2 cellular contexts compared by ENCODE assay signal in the genomic region with DNA sequence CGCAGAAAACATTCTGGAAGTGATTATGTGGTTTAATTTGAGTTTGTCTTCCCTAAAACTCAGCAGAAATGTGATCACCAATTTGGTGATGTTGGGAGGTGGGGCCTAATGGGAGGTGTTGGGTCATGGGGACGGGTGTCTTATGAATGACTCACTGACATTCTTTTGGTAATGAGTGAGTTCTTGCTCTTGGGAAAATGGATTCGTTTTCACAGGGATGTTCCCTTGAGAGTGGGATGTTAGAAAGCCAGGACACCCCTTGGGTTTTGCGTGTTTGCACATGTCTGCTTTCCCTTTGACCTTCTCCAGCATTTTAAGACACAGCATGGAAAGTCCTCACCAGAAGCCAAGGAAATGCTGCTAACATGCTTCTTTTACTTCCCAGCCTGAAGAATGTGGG.
TF ChIP-seq lines count a peak whose summit lies in the region.

No MANE protein-coding gene starts in this region.

TF ChIP-seq in GM23338, 12 proteins besides CTCF, POLR2A, EP300 and RAD21:
- no peak for TF ChIP-seq EZH2 (IDR thresholded peaks at IDR 0.05; ENCODE audit: low read depth, unreplicated experiment)
- no peak for TF ChIP-seq EZH2phosphoT487 (IDR thresholded peaks at IDR 0.05; ENCODE audit: unreplicated experiment)
- TF ChIP-seq ZNF462 (CRISPR knock-in tag; IDR thresholded peaks at IDR 0.05): no peak
- no peak for TF ChIP-seq CREB1 (CRISPR knock-in tag; IDR thresholded peaks at IDR 0.05; ENCODE audit: low read depth)
- TF ChIP-seq ETS1 (IDR thresholded peaks at IDR 0.05): no peak
- TF ChIP-seq STAT1 (IDR thresholded peaks at IDR 0.05; ENCODE audit: unreplicated experiment): no peak
- TF ChIP-seq JUNB (IDR thresholded peaks at IDR 0.05; ENCODE audit: unreplicated experiment): no peak

TF ChIP-seq in SK-N-SH, 30 proteins besides CTCF, POLR2A, EP300 and RAD21:
- TF ChIP-seq FOSL2 (IDR thresholded peaks at IDR 0.05; ENCODE audit: borderline replicate concordance, low read depth) (peak; percentile 53; the same call in 1 of the 2 replicates), FOXJ3 (CRISPR knock-in tag; IDR thresholded peaks at IDR 0.05) (no peak)
- TF ChIP-seq, protein P1, sequence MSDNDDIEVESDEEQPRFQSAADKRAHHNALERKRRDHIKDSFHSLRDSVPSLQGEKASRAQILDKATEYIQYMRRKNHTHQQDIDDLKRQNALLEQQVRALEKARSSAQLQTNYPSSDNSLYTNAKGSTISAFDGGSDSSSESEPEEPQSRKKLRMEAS (IDR thresholded peaks at IDR 0.05; ENCODE audit: low read depth): no peak
